In the genomic region with DNA sequence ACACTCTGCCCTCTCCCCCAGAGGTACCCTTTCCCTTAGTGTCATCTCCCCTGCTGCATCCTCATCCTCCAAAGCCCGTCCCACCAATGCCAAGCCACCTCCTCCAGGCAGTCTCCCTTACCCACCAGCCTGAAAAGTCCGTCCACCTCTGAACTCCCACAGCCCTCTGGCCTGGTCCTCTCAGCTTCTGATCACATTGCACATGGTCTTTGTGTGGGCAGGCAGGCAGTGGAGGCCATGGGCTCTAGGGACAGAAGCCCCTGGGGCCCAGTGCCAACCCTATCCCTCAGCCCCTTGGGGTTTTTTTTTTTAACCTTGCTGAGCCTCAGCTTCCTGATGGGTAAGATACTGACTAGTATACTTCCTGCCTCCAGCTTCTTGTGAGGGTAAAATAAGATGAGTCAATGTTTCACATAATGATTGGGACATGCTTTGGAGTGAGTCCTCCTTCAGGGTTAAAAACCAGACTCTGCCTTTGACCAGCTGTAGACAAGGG, we compare ENCODE assay signal across 11 cellular contexts. TPM values are rescaled to one million over a fixed set of nuclear protein-coding genes. Genes with fewer than 3 reads are reported as not detected.
DNase-seq lines count a peak whose midpoint lies in the region; ATAC-seq, FAIRE-seq and TF ChIP-seq lines count a peak whose summit lies in the region.
"Had no signal": no experiment of that assay in that cellular context is flagged by ENCODE, and none has a peak within 500 bp of the region (broad histone marks: within the 10 kb centered on the region; RNA-seq: fewer than 3 reads in every experiment).

No MANE protein-coding gene starts in this region.

- H3K27ac ChIP-seq in K562 (ENCODE audit: extremely low read depth, low read depth, low read length), result no peak overlapping the region

- peaks cover 0 to 7% of the 10 kb centered on the region in 2 experiments; a peak in 2 of 5 replicates for H3K4me1 ChIP-seq in K562 (replicated peaks in 1 of 2; ENCODE audit: control insufficient read depth in 2 of 2, insufficient read depth in 2 of 2, low read length in 2 of 2)

- H3K36me3 ChIP-seq in K562 (ENCODE audit: control insufficient read depth, insufficient read depth, low read length), result no peaks in the 10 kb centered on the region

- DNase-seq in activated CD4-positive, alpha-beta T cell treated with anti-CD3 and anti-CD28 coated beads, Interleukin-2, amount 10 ng/mL, durations not matched to agents 7 days and 5 days, result no peak
- no peak for DNase-seq in activated CD4-positive, alpha-beta T cell treated with anti-CD3 and anti-CD28 coated beads for 1 hour
- peak; percentile 10 for DNase-seq in KG1 (lab: John Stamatoyannopoulos, UW)
- DNase-seq in K562 (ENCODE audit: extremely low read depth in 1 of 4, low spot score in 3 of 4), result no peak
- DNase-seq in DMS79 (lab: John Stamatoyannopoulos, UW), result no peak
- no peak for DNase-seq in DMS53 treated with DMSO at 0.1 percent for 48 hours (lab: John Stamatoyannopoulos, UW; ENCODE audit: unreplicated experiment)
- DNase-seq: anterior cingulate cortex; stimulated activated CD4-positive, alpha-beta T cell treated with anti-CD3 and anti-CD28 coated beads, Interleukin-4, amount 100 ng/mL, for 4 hours had no signal

- H2AFZ ChIP-seq in K562 (ENCODE audit: low read depth, low read length), result no peak overlapping the region

- WGBS in K562 (ENCODE audit: insufficient coverage, low coverage, missing lambda C conversion rate), result 0% methylated on average over 2 of the region's 2 CpGs

- no peak for FAIRE-seq in K562 (lab: Jason Lieb, UNC)

- peaks cover 4% of the 10 kb centered on the region for H3K9me1 ChIP-seq in K562 (ENCODE audit: control insufficient read depth, insufficient read depth, low read length)

- intact Hi-C loops in K562 (cut with micrococcal nuclease), result no loop called here

- H3K9me3 Mint-ChIP-seq in activated CD4-positive, alpha-beta T cell treated with anti-CD3 and anti-CD28 coated beads, Interleukin-2, amount 10 ng/mL, durations not matched to agents 7 days and 5 days, result no peaks in the 10 kb centered on the region
- no peaks in the 10 kb centered on the region for H3K9me3 Mint-ChIP-seq in stimulated activated memory B cell treated with anti-CD40 and anti-IgM and Interleukin-4, amounts not matched to agents 10 μg/mL and 1 μg/mL and 100 μg/mL, for 72 hours

- CTCF ChIA-PET in activated CD4-positive, alpha-beta T cell treated with anti-CD3 and anti-CD28 coated beads, Interleukin-2, amount 10 ng/mL, durations not matched to agents 7 days and 5 days (lab: Charles Lee), result interaction anchor here (0.7 to 2.0 kb wide), 3 partner anchors 16 to 25 kb away, joined by 3 to 7 read pairs (median 4); a partner anchor contains a TSS
- CTCF ChIA-PET in K562 (lab: Yijun Ruan, JAX; ENCODE audit: low intra/inter-chr PET ratio), result no interaction called here

- no peak overlapping the region for H3K4me3 ChIP-seq in K562

- no peaks in the 10 kb centered on the region for H3K36me3 Mint-ChIP-seq in activated CD4-positive, alpha-beta T cell treated with anti-CD3 and anti-CD28 coated beads, Interleukin-2, amount 10 ng/mL, durations not matched to agents 7 days and 5 days (ENCODE audit: low read depth)
- H3K36me3 Mint-ChIP-seq in stimulated activated memory B cell treated with anti-CD40 and anti-IgM and Interleukin-4, amounts not matched to agents 10 μg/mL and 1 μg/mL and 100 μg/mL, for 72 hours, result no peaks in the 10 kb centered on the region

- POLR2A ChIA-PET in activated CD4-positive, alpha-beta T cell treated with anti-CD3 and anti-CD28 coated beads, Interleukin-2, amount 10 ng/mL, durations not matched to agents 7 days and 5 days (lab: Charles Lee), result no interaction called here
- POLR2A ChIA-PET in K562 (lab: Yijun Ruan, JAX), result interaction anchor here (0.9 to 2.2 kb wide), 2 partner anchors 14 to 18 kb away, joined by 3 to 6 read pairs; no protein-coding TSS in a partner anchor

- H3K9ac ChIP-seq in K562 (ENCODE audit: insufficient read depth in 1 of 2, low read depth in 2 of 2, low read length in 2 of 2), result no peak overlapping the region

- no peak for TF ChIP-seq CTCF in K562 (IDR thresholded peaks at IDR 0.05 in 2 of 3, conservative IDR thresholded peaks at IDR 0.05 in 1 of 3; ENCODE audit: insufficient read depth in 2 of 3, low read depth in 1 of 3, low read length in 3 of 3)

- in situ Hi-C loops in K562 (cut with MboI), result no loop called here

- no peak for TF ChIP-seq POLR2A in K562 (conservative IDR thresholded peaks at IDR 0.05)

- H3K9me3 ChIP-seq in K562 (replicated peaks; ENCODE audit: control insufficient read depth, insufficient read depth, low read depth, low read length), result no peaks in the 10 kb centered on the region

- H3K4me1 Mint-ChIP-seq in activated CD4-positive, alpha-beta T cell treated with anti-CD3 and anti-CD28 coated beads, Interleukin-2, amount 10 ng/mL, durations not matched to agents 7 days and 5 days, result peaks cover 23% of the 10 kb centered on the region
- peaks cover 42% of the 10 kb centered on the region for H3K4me1 Mint-ChIP-seq in stimulated activated memory B cell treated with anti-CD40 and anti-IgM and Interleukin-4, amounts not matched to agents 10 μg/mL and 1 μg/mL and 100 μg/mL, for 72 hours

- TF ChIP-seq EP300 in K562 (IDR thresholded peaks at IDR 0.05; ENCODE audit: low read length), result no peak

- H3K27me3 Mint-ChIP-seq in activated CD4-positive, alpha-beta T cell treated with anti-CD3 and anti-CD28 coated beads, Interleukin-2, amount 10 ng/mL, durations not matched to agents 7 days and 5 days, result peaks cover 3% of the 10 kb centered on the region
- peaks cover 20% of the 10 kb centered on the region for H3K27me3 Mint-ChIP-seq in stimulated activated memory B cell treated with anti-CD40 and anti-IgM and Interleukin-4, amounts not matched to agents 10 μg/mL and 1 μg/mL and 100 μg/mL, for 72 hours

- no peak for ATAC-seq in K562
- ATAC-seq in stimulated activated memory B cell treated with anti-CD40 and anti-IgM and Interleukin-4, amounts not matched to agents 10 μg/mL and 1 μg/mL and 100 μg/mL, for 72 hours, result peak; percentile 72
- no peak for ATAC-seq in GM19324 (IDR thresholded peaks at IDR 0.05; ENCODE audit: low FRiP score, unreplicated experiment)

- peak overlapping the region; percentile 68 for H3K27ac Mint-ChIP-seq in activated CD4-positive, alpha-beta T cell treated with anti-CD3 and anti-CD28 coated beads, Interleukin-2, amount 10 ng/mL, durations not matched to agents 7 days and 5 days
- H3K27ac Mint-ChIP-seq in stimulated activated memory B cell treated with anti-CD40 and anti-IgM and Interleukin-4, amounts not matched to agents 10 μg/mL and 1 μg/mL and 100 μg/mL, for 72 hours, result peak overlapping the region; percentile 59

- no peak overlapping the region for H3K4me2 ChIP-seq in K562 (ENCODE audit: insufficient read depth, low read length)

- H3K27me3 ChIP-seq in K562 (ENCODE audit: control insufficient read depth in 2 of 2, insufficient read depth in 2 of 2, low read length in 2 of 2), result peaks cover 10 to 43% of the 10 kb centered on the region in 2 experiments

- TF ChIP-seq RAD21 in K562 (CRISPR knock-in tag; conservative IDR thresholded peaks at IDR 0.05 in 1 of 2, IDR thresholded peaks at IDR 0.05 in 1 of 2), result no peak

- H3K4me3 Mint-ChIP-seq in activated CD4-positive, alpha-beta T cell treated with anti-CD3 and anti-CD28 coated beads, Interleukin-2, amount 10 ng/mL, durations not matched to agents 7 days and 5 days, result no peak overlapping the region
- H3K4me3 Mint-ChIP-seq in stimulated activated memory B cell treated with anti-CD40 and anti-IgM and Interleukin-4, amounts not matched to agents 10 μg/mL and 1 μg/mL and 100 μg/mL, for 72 hours, result peak overlapping the region; percentile 19

- no peaks in the 10 kb centered on the region; the same call in 1 of the 2 replicates for H4K20me1 ChIP-seq in K562 (replicated peaks; ENCODE audit: control insufficient read depth, insufficient read depth, low read length)

- no peaks in the 10 kb centered on the region for H3K79me2 ChIP-seq in K562 (ENCODE audit: control insufficient read depth, insufficient read depth, low read length)

- BruUV-seq in K562 (replicated peaks; lab: Mats Ljungman, UMichigan), result no TSS peak

TF ChIP-seq in K562, 482 proteins besides CTCF, POLR2A, EP300 and RAD21 (continues in another document):
- TF ChIP-seq ZFP36 (IDR thresholded peaks at IDR 0.05; ENCODE audit: low read depth, low read length, partially characterized antibody), result peak; percentile 83

RNA-seq across cellular contexts. Expression of a gene that starts 19.4 kb away (rescaled TPM):
- under 1 TPM; 0.08 to 0.15 TPM for total RNA-seq in activated CD4-positive, alpha-beta T cell treated with anti-CD3 and anti-CD28 coated beads, Interleukin-2, amount 10 ng/mL, durations not matched to agents 7 days and 5 days
- total RNA-seq in K562 (2011; cell fraction: chromatin; rRNA removed; ENCODE audit: low replicate concordance), result not detected in 2 replicates
- total RNA-seq in K562 (2011; cell fraction: nucleolus; rRNA removed), result not detected in 2 replicates
- not detected in 2 replicates for total RNA-seq in K562 (2011; cell fraction: nucleoplasm; rRNA removed)
- total RNA-seq in K562 (2014; rRNA removed) (not detected in 2 replicates), K562 (2014; rRNA removed; fragmentation: Illumina TruSeq; extraction: Trizol) (not detected in 2 replicates), K562 (2015; rRNA removed; fragmentation: Illumina TruSeq; extraction: Trizol) (not detected in 2 replicates), K562 (2021) (0.20 and 0.22 TPM in 2 replicates)
- polyA plus RNA-seq in K562 (2011; rRNA removed) (0.03 TPM in 1 of 2 replicates, not detected in the other), K562 (2014; fragmentation: Illumina TruSeq; extraction: Trizol) (not detected in 2 replicates), K562 (2014; fragmentation: Nextera tagmentation; extraction: Ambion mirVana) (not detected), K562 (2014; rRNA removed) (0.64 TPM in 1 of 2 replicates, not detected in the other)
- polyA plus RNA-seq in K562 (2011; cell fraction: cytosol; rRNA removed), result 0.03 TPM in 1 of 2 replicates, not detected in the other
- polyA plus RNA-seq in K562 (2011; cell fraction: nucleus; rRNA removed), result 0.13 TPM in 1 of 2 replicates, not detected in the other
- polyA plus RNA-seq in K562 (2012), result 0.12 TPM in 1 of 2 replicates, not detected in the other
- polyA minus RNA-seq in K562 (2011; rRNA and poly(A)+ RNA removed), result 0.39 TPM in 1 of 2 replicates, not detected in the other
- not detected in 2 replicates for polyA minus RNA-seq in K562 (2011; cell fraction: cytosol; rRNA and poly(A)+ RNA removed)
- polyA minus RNA-seq in K562 (2011; cell fraction: nucleus; rRNA and poly(A)+ RNA removed), result not detected in 2 replicates
- total RNA-seq: lung microvascular endothelial cell had no signal
